Comparison of ENCODE assay signal across 19 cellular contexts in genomic region chr5:133854554-133854953, GRCh38.
A peak's percentile ranks its signal among the peaks of the same experiment; 100 is the strongest.
DNase-seq lines count a peak whose midpoint lies in the region; ATAC-seq and TF ChIP-seq lines count a peak whose summit lies in the region.
"Had no signal": no experiment of that assay in that cellular context is flagged by ENCODE, and none has a peak within 500 bp of the region (broad histone marks: within the 10 kb centered on the region; RNA-seq: fewer than 3 reads in every experiment).

No MANE protein-coding gene starts in this region.

- H3K27me3 ChIP-seq in stomach (no peaks in the 10 kb centered on the region), neural progenitor cell (no peaks in the 10 kb centered on the region)

- H3K4me1 ChIP-seq in stomach = no peaks in the 10 kb centered on the region
- H3K4me1 ChIP-seq in neural progenitor cell = peaks cover 10% of the 10 kb centered on the region
- H3K4me1 ChIP-seq: HAP-1 had no signal

- H3K36me3 Mint-ChIP-seq in neural progenitor cell = peaks cover 4% of the 10 kb centered on the region

- no peak overlapping the region for H3K4me3 Mint-ChIP-seq in neural progenitor cell
- H3K4me3 Mint-ChIP-seq: B cell; CD4-positive, alpha-beta T cell; HFFc6 had no signal

- H3K27me3 Mint-ChIP-seq in neural progenitor cell (ENCODE audit: insufficient read depth, low read depth) = peaks cover 6% of the 10 kb centered on the region

- no peak for TF ChIP-seq POLR2A in stomach (IDR thresholded peaks at IDR 0.05)

- H3K79me2 ChIP-seq in neural progenitor cell (ENCODE audit: low read depth) = no peaks in the 10 kb centered on the region

- H3K9me3 ChIP-seq in stomach = peaks cover 0 to 10% (median 5%) of the 10 kb centered on the region in 4 donors
- H3K9me3 ChIP-seq in neural progenitor cell (ENCODE audit: low read depth) = no peaks in the 10 kb centered on the region
- H3K9me3 ChIP-seq: HAP-1 had no signal

- DNase-seq in activated CD8-positive, alpha-beta memory T cell treated with anti-CD3 and anti-CD28 coated beads, Interleukin-2, amount 50 U/mL, for 48 hours = peak; percentile 18
- no peak for DNase-seq in activated CD8-positive, alpha-beta memory T cell treated with anti-CD3 and anti-CD28 coated beads, Interleukin-2, amount 50 U/mL, for 4 hours
- DNase-seq in NCI-H82 (lab: John Stamatoyannopoulos, UW) = peak; percentile 77
- peak; percentile 35 for DNase-seq in islet precursor cell
- DNase-seq in stomach = peak; percentile 16
- DNase-seq in activated CD4-positive, CD25-positive, alpha-beta regulatory T cell (lab: John Stamatoyannopoulos, UW) = no peak
- no peak for DNase-seq in neural progenitor cell (ENCODE audit: low spot score)
- DNase-seq: 8988T; ACHN; C1 segment of cervical spinal cord; CD4-positive, alpha-beta T cell; DMS153; DMS79 treated with DMSO at 0.1 percent for 48 hours; EL; GOT3; HFFc6 had no signal

- TF ChIP-seq CTCF in stomach (IDR thresholded peaks at IDR 0.05) (no peak), neural progenitor cell (IDR thresholded peaks at IDR 0.05) (no peak)

- H3K9ac ChIP-seq in neural progenitor cell = no peak overlapping the region

- no peaks in the 10 kb centered on the region for H4K20me1 ChIP-seq in neural progenitor cell (ENCODE audit: low read depth)

- WGBS in stomach, 5 donors = 83 to 96% (median 93%) methylated on average over 6 to 8 of the region's 8 CpGs

- H3K9me3 Mint-ChIP-seq in neural progenitor cell = peaks cover 14% of the 10 kb centered on the region
- H3K9me3 Mint-ChIP-seq: CD4-positive, alpha-beta T cell had no signal

- H3K36me3 ChIP-seq in stomach (no peaks in the 10 kb centered on the region), neural progenitor cell (no peaks in the 10 kb centered on the region)
- H3K36me3 ChIP-seq: HAP-1 had no signal

- H3F3A ChIP-seq in neural progenitor cell (ENCODE audit: low read depth) = no peaks in the 10 kb centered on the region

- H3K27ac ChIP-seq in stomach (no peak overlapping the region), neural progenitor cell (no peak overlapping the region)

- H3K4me3 ChIP-seq in stomach (no peak overlapping the region), neural progenitor cell (no peak overlapping the region)
- H3K4me3 ChIP-seq: HAP-1 had no signal

- intact Hi-C loops in stomach (cut with DNase I; ENCODE audit: low total_unique reads) = no loop called here

- ATAC-seq in GM21576 (IDR thresholded peaks at IDR 0.05; ENCODE audit: unreplicated experiment) = no peak

- no peak overlapping the region for H2AFZ ChIP-seq in neural progenitor cell (replicated peaks)

- H3K27ac Mint-ChIP-seq in neural progenitor cell = no peak overlapping the region
- H3K27ac Mint-ChIP-seq: B cell; CD4-positive, alpha-beta T cell; HFFc6 had no signal

- TF ChIP-seq EP300 in stomach (IDR thresholded peaks at IDR 0.05) = no peak

- peaks cover 9% of the 10 kb centered on the region for H3K4me1 Mint-ChIP-seq in neural progenitor cell

- no peak overlapping the region for H3K4me2 ChIP-seq in neural progenitor cell

Comparison
In these comparisons a context has a peak if more than half of its experiments do, and no peak if none do; other contexts are left out.
1. DNase-seq: peak in activated CD8-positive, alpha-beta memory T cell treated with anti-CD3 and anti-CD28 coated beads, Interleukin-2, amount 50 U/mL, for 48 hours (single experiment), NCI-H82 (single experiment), islet precursor cell (single experiment) and stomach (single experiment); none in activated CD8-positive, alpha-beta memory T cell treated with anti-CD3 and anti-CD28 coated beads, Interleukin-2, amount 50 U/mL, for 4 hours (single experiment), activated CD4-positive, CD25-positive, alpha-beta regulatory T cell (0 of 4) and neural progenitor cell (single experiment).